In genomic region chr12:116277393-116278258, GRCh38 we compare ENCODE assay signal across 8 cellular contexts. TPM values are rescaled to one million over a fixed set of nuclear protein-coding genes. Genes with fewer than 3 reads are reported as not detected.
DNase-seq lines count a peak whose midpoint lies in the region; ATAC-seq and TF ChIP-seq lines count a peak whose summit lies in the region.

MED13L (minus strand) TSS chr12:116277693; CDS start chr12:116277131, 562 bp downstream.

- H3K4me3 ChIP-seq in kidney epithelial cell (ENCODE audit: low read depth, low read length) = peak within 1 kb of the TSS; percentile 95

- DNase-seq in AG08395 (ENCODE audit: low spot score) (peak; percentile 98), NCI-H446 (lab: John Stamatoyannopoulos, UW) (peak; percentile 49 to 90), cerebellum (ENCODE audit: low spot score) (peak; percentile 97), kidney epithelial cell (ENCODE audit: low read depth) (no peak)
- peak; percentile 74 to 85 for DNase-seq in activated CD4-positive, alpha-beta T cell treated with anti-CD3 and anti-CD28 coated beads for 24 hours (ENCODE audit: low read depth in 2 of 2)
- peak; percentile 88 for DNase-seq in stimulated activated CD4-positive, alpha-beta T cell treated with anti-CD3 and anti-CD28 coated beads, Interleukin-15, amount 100 ng/mL, for 24 hours

- ATAC-seq in GM18873 (IDR thresholded peaks at IDR 0.05; ENCODE audit: low FRiP score, unreplicated experiment) = peak; percentile 43
- peak; percentile 79 for ATAC-seq in HG03139 (IDR thresholded peaks at IDR 0.05; ENCODE audit: unreplicated experiment)

- H3K36me3 ChIP-seq in kidney epithelial cell (ENCODE audit: control insufficient read depth, insufficient read depth, low read length) = no peaks in the 10 kb centered on the region

- H3K27me3 ChIP-seq in kidney epithelial cell (ENCODE audit: control insufficient read depth, insufficient read depth, low read length) = no peaks in the 10 kb centered on the region

- no peak for TF ChIP-seq CTCF in kidney epithelial cell (IDR thresholded peaks at IDR 0.05; ENCODE audit: insufficient read depth, low read length, poor library complexity, severe bottlenecking)

RNA-seq across cellular contexts. Expression of gene MED13L, which starts in this region (rescaled TPM):
- total RNA-seq in cerebellum = 184 TPM
- total RNA-seq in kidney epithelial cell = 44.9 and 45.9 TPM in 2 replicates
